In the genomic region with DNA sequence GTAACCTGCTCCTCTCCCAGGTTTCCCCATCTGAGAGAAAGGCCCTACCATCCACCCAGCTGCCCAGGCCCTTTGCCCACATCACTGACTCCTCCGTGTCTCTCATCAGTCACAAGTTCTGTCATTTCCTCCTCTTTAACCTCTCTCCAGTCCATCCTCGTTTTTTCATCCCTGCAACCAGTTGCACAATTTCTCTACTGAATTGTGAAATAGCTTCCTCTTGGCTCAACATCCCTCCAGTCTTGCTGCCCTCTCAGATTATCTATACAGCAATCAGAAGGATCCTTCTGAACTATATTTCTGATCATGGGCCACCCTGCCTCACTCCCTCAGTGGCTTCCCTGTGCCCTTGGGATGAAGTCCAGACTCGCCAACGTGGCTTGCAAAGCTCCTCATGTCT, we compare ENCODE assay signal across 9 cellular contexts. TPM values are rescaled to one million over a fixed set of nuclear protein-coding genes. Genes with fewer than 3 reads are reported as not detected.
DNase-seq lines count a peak whose midpoint lies in the region; ATAC-seq and TF ChIP-seq lines count a peak whose summit lies in the region.
"Had no signal": no experiment of that assay in that cellular context is flagged by ENCODE, and none has a peak within 500 bp of the region (broad histone marks: within the 10 kb centered on the region; RNA-seq: fewer than 3 reads in every experiment).

No MANE protein-coding gene starts in this region.

- DNase-seq in GM04503 (ENCODE audit: low read depth) (peak; percentile 57), OCI-M1 (lab: John Stamatoyannopoulos, UW) (peak; percentile 77), fibroblast of mammary gland (ENCODE audit: low read depth) (peak; percentile 87), renal cortical epithelial cell (ENCODE audit: low read depth) (peak; percentile 86), HUDEP-2 (lab: John Stamatoyannopoulos, UW; ENCODE audit: unreplicated experiment in 76 of 76) (no peak)

- no peak for TF ChIP-seq CTCF in fibroblast of mammary gland (conservative IDR thresholded peaks at IDR 0.05; ENCODE audit: control insufficient read depth, insufficient read depth, low read depth, low read length)

- no peak overlapping the region for H3K4me3 ChIP-seq in fibroblast of mammary gland (ENCODE audit: control insufficient read depth, low read depth, low read length)
- H3K4me3 ChIP-seq: SJSA1 had no signal

- ATAC-seq in HG03095 (IDR thresholded peaks at IDR 0.05; ENCODE audit: unreplicated experiment) (no peak), HG03571 (IDR thresholded peaks at IDR 0.05; ENCODE audit: unreplicated experiment) (no peak), GM19455 (IDR thresholded peaks at IDR 0.05; ENCODE audit: unreplicated experiment) (no peak)

RNA-seq across cellular contexts. Expression of gene FAM161B, which starts 6.8 kb away (rescaled TPM):
- 2.3 and 7.5 TPM in 2 replicates for total RNA-seq in renal cortical epithelial cell

RNA-seq across cellular contexts. Expression of gene COQ6, which starts 7.0 kb away (rescaled TPM):
- total RNA-seq in renal cortical epithelial cell = 17.2 and 23.7 TPM in 2 replicates

RNA-seq across cellular contexts. Expression of gene ZNF410, which starts 56.4 kb away (rescaled TPM):
- 95.9 and 103 TPM in 2 replicates for total RNA-seq in renal cortical epithelial cell

Comparison
In these comparisons a context has a peak if more than half of its experiments do, and no peak if none do; other contexts are left out.
1. DNase-seq: peak in GM04503 (single experiment), OCI-M1 (single experiment), fibroblast of mammary gland (single experiment) and renal cortical epithelial cell (single experiment); none in HUDEP-2 (0 of 76).